35 cellular contexts compared by ENCODE assay signal in the genomic region with DNA sequence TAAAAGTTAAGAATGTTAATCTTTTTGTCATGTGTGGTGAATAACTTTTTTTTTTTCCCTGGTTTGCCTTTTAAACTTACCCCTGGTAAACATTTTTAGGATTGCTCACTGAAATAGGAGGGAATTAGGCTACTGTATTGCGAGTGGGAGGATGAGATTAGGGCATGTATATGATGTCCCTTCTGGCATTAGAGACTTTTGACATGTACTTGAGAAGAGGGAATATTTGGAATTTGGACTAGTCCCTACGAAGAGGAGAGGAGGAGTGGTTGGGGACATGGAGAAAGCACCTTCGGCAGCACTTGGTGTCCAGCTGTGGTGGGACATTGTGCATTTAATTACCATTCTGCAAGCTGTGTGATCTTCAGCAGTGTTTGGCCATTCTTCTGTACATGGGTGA.
"Had no signal": no experiment of that assay in that cellular context is flagged by ENCODE, and none has a peak within 500 bp of the region (broad histone marks: within the 10 kb centered on the region; RNA-seq: fewer than 3 reads in every experiment).

No MANE protein-coding gene starts in this region.

- H3K27ac ChIP-seq: ascending aorta, cardiac muscle cell, KMS-11, Peyer's patch, RWPE1, VCaP had no signal

- H3K36me3 ChIP-seq: ascending aorta, cardiac muscle cell, Peyer's patch had no signal

- ATAC-seq: activated CD8-positive, alpha-beta memory T cell treated with anti-CD3 and anti-CD28 coated beads, Interleukin-2, amount 10 ng/mL, durations not matched to agents 7 days and 5 days; activated naive CD8-positive, alpha-beta T cell treated with anti-CD3 and anti-CD28 coated beads, Interleukin-2, amount 50 U/mL, for 24 hours; PC-3; Right ventricle myocardium inferior; SK-N-SH treated with all-trans-retinoic acid at 6 μM for 48 hours; T-cell had no signal

- DNase-seq: activated B cell treated with CpG ODN at 0.5 μM for 24 hours; activated CD4-positive, alpha-beta memory T cell treated with anti-CD3 and anti-CD28 coated beads, Interleukin-2, amount 10 ng/mL, durations not matched to agents 7 days and 5 days; activated CD4-positive, alpha-beta T cell treated with anti-CD3 and anti-CD28 coated beads for 4 hours; activated CD4-positive, CD25-positive, alpha-beta regulatory T cell treated with anti-CD3 and anti-CD28 coated beads, Interleukin-2, amount 50 U/mL, for 72 hours; activated CD8-positive, alpha-beta memory T cell treated with anti-CD3 and anti-CD28 coated beads for 24 hours; activated CD8-positive, alpha-beta memory T cell treated with anti-CD3 and anti-CD28 coated beads, Interleukin-2, amount 10 ng/mL, durations not matched to agents 7 days and 5 days; activated CD8-positive, alpha-beta memory T cell treated with anti-CD3 and anti-CD28 coated beads, Interleukin-2, amount 50 U/mL, for 48 hours; activated effector memory CD4-positive, alpha-beta T cell treated with Interleukin-2 at 50 U/mL for 16 hours; activated naive CD4-positive, alpha-beta T cell treated with anti-CD3 and anti-CD28 coated beads, Interleukin-2, amount 10 ng/mL, durations not matched to agents 7 days and 5 days; activated naive CD8-positive, alpha-beta T cell treated with anti-CD3 and anti-CD28 coated beads, Interleukin-2, amount 50 U/mL, for 24 hours; activated T-cell treated with anti-CD3 and anti-CD28 coated beads, Interleukin-2, amount 50 U/mL, for 48 hours; MM.1S; MV-4-11; NCI-H1092; NCI-H1436 treated with DMSO at 0.1 percent for 48 hours; NCI-H1694 treated with DMSO at 0.1 percent for 48 hours; NCI-H2029; NCI-H2171; NCI-H510A; NCI-H526; NCI-H748 treated with DMSO at 0.1 percent for 48 hours; NK-92 treated with Interleukin-12 subunit alpha and Interleukin-12 subunit beta, amount 100 ng/mL, for 24 hours; PC-3; Peyer's patch; SIG-M5; T-cell; T-helper 2 cell; T-helper 9 cell had no signal

- H3K4me3 ChIP-seq: ascending aorta, cardiac muscle cell, Peyer's patch had no signal

- H3K9me3 ChIP-seq: ascending aorta, Peyer's patch had no signal

- H3K27me3 ChIP-seq: ascending aorta, cardiac muscle cell, Peyer's patch had no signal
